In the genomic region with DNA sequence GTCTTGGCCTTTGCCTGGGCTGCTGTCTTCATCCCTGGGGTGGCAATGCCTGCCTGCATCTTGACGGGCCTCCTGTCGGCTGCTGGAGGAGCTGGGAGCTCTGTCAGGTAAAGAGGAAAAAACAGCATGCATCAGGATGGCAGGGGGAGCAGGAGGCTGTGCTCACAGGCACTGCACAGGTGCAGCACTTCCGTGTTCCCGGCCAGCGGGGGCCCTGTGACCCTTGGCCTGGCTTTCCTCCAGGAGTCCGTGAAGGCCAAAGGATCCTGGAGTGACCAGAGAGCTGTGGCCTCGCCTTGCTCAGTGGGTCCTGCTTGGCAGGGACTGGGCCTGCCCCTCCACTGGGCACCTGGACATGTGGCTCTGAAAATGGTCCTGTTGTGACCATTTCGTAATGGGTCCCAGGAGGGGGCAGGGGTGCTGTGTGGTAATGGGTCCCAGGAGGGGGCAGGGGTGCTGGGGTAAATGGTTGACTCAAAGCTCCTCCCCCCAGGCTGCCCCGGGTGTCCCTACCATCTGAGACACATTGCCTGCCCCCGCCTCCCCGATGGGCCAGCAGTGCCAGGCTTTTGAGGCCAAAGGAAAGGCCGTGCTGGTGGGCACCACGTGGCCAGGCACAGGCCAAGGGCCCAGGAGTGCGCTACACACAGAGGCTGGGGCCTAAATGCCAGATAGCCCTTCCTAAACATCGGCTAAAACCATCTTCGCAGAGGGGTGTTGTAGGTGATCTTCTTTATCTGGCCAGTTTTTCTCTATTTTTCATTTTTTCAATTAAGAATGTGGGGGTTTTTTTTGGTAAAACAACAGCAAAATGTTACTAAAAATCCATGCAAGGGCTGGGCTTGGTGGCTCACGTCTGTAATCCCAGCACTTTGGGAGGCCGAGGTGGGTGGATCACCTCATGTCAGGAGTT, we compare ENCODE assay signal across 10 cellular contexts. TPM values are rescaled to one million over a fixed set of nuclear protein-coding genes. Genes with fewer than 3 reads are reported as not detected.
DNase-seq lines count a peak whose midpoint lies in the region; ATAC-seq and TF ChIP-seq lines count a peak whose summit lies in the region.
"Had no signal": no experiment of that assay in that cellular context is flagged by ENCODE, and none has a peak within 500 bp of the region (broad histone marks: within the 10 kb centered on the region; RNA-seq: fewer than 3 reads in every experiment).

No MANE protein-coding gene starts in this region.

- no peak overlapping the region for H3K4me2 ChIP-seq in smooth muscle cell

- H3K4me3 ChIP-seq in smooth muscle cell (no peak overlapping the region), upper lobe of right lung (no peak overlapping the region)
- H3K4me3 ChIP-seq: heart right ventricle had no signal

- no peak for ATAC-seq in natural killer cell
- no peak for ATAC-seq in natural killer cell treated with Interleukin-12 subunit alpha and Interleukin-12 subunit beta and Interleukin-15 and Interleukin-18, amount 100 ng/mL, for 72 hours
- no peak for ATAC-seq in HG03135 (IDR thresholded peaks at IDR 0.05; ENCODE audit: unreplicated experiment)
- ATAC-seq in HG02870 (IDR thresholded peaks at IDR 0.05; ENCODE audit: unreplicated experiment) = no peak
- no peak for ATAC-seq in upper lobe of right lung

- no peaks in the 10 kb centered on the region for H3K27me3 ChIP-seq in smooth muscle cell (ENCODE audit: low read depth)
- H3K27me3 ChIP-seq in upper lobe of right lung = no peaks in the 10 kb centered on the region
- H3K27me3 ChIP-seq: heart right ventricle had no signal

- peaks cover 15 to 17% of the 10 kb centered on the region in 2 donors for H3K4me1 Mint-ChIP-seq in natural killer cell
- H3K4me1 Mint-ChIP-seq in natural killer cell treated with Interleukin-12 subunit alpha and Interleukin-12 subunit beta and Interleukin-15 and Interleukin-18, amount 100 ng/mL, for 72 hours (ENCODE audit: low read depth in 2 of 2) = peaks cover 8 to 10% of the 10 kb centered on the region in 2 donors
- peaks cover 32% of the 10 kb centered on the region for H3K4me1 Mint-ChIP-seq in brain
- H3K4me1 Mint-ChIP-seq in nephron progenitor cell = peaks cover 64% of the 10 kb centered on the region

- H3K4me1 ChIP-seq in smooth muscle cell (ENCODE audit: low read depth) (peaks cover 49% of the 10 kb centered on the region), upper lobe of right lung (peaks cover 41% of the 10 kb centered on the region)

- H3K36me3 ChIP-seq in smooth muscle cell (ENCODE audit: low read depth) = no peaks in the 10 kb centered on the region
- no peaks in the 10 kb centered on the region for H3K36me3 ChIP-seq in upper lobe of right lung
- H3K36me3 ChIP-seq: heart right ventricle had no signal

- TF ChIP-seq CTCF in natural killer cell (IDR thresholded peaks at IDR 0.05) = no peak
- no peak for TF ChIP-seq CTCF in brain (conservative IDR thresholded peaks at IDR 0.05)
- no peak for TF ChIP-seq CTCF in nephron progenitor cell (IDR thresholded peaks at IDR 0.05)
- no peak for TF ChIP-seq CTCF in smooth muscle cell (IDR thresholded peaks at IDR 0.05; ENCODE audit: borderline replicate concordance, insufficient read depth, poor library complexity, severe bottlenecking)
- TF ChIP-seq CTCF in upper lobe of right lung (IDR thresholded peaks at IDR 0.05) = no peak

- H3K4me3 Mint-ChIP-seq in natural killer cell (peak overlapping the region; percentile 17), brain (peak overlapping the region in 2 of 5 experiments; percentile 19 to 60), nephron progenitor cell (no peak overlapping the region)
- H3K4me3 Mint-ChIP-seq in natural killer cell treated with Interleukin-12 subunit alpha and Interleukin-12 subunit beta and Interleukin-15 and Interleukin-18, amount 100 ng/mL, for 72 hours = no peak overlapping the region

- H3K9me3 ChIP-seq in smooth muscle cell (replicated peaks; ENCODE audit: low read depth) (no peaks in the 10 kb centered on the region), upper lobe of right lung (no peaks in the 10 kb centered on the region)
- H3K9me3 ChIP-seq: heart right ventricle had no signal

- H3K9me3 Mint-ChIP-seq in natural killer cell (no peaks in the 10 kb centered on the region), brain (no peaks in the 10 kb centered on the region), nephron progenitor cell (no peaks in the 10 kb centered on the region)
- no peaks in the 10 kb centered on the region for H3K9me3 Mint-ChIP-seq in natural killer cell treated with Interleukin-12 subunit alpha and Interleukin-12 subunit beta and Interleukin-15 and Interleukin-18, amount 100 ng/mL, for 72 hours

- WGBS in smooth muscle cell (ENCODE audit: low lambda C conversion rate) = 85% methylated on average over 18 of the region's 18 CpGs

- H3K79me2 ChIP-seq in smooth muscle cell (ENCODE audit: low read depth) = peaks cover 9% of the 10 kb centered on the region

- no peak overlapping the region for H3K27ac Mint-ChIP-seq in natural killer cell
- peak overlapping the region in 1 of 2 donors; percentile 59 for H3K27ac Mint-ChIP-seq in natural killer cell treated with Interleukin-12 subunit alpha and Interleukin-12 subunit beta and Interleukin-15 and Interleukin-18, amount 100 ng/mL, for 72 hours
- peak overlapping the region; percentile 58 to 80 (median 67) for H3K27ac Mint-ChIP-seq in brain
- H3K27ac Mint-ChIP-seq in nephron progenitor cell = peak overlapping the region; percentile 22

- DNase-seq in natural killer cell (no peak), nephron progenitor cell (no peak), smooth muscle cell (lab: John Stamatoyannopoulos, UW; ENCODE audit: unreplicated experiment) (no peak), upper lobe of right lung (no peak)
- DNase-seq in natural killer cell treated with Interleukin-12 subunit alpha and Interleukin-12 subunit beta and Interleukin-15 and Interleukin-18, amount 100 ng/mL, for 72 hours (ENCODE audit: low spot score) = no peak
- DNase-seq: MM.1S had no signal

- intact Hi-C loops in natural killer cell (cut with micrococcal nuclease) = no loop called here
- intact Hi-C loops in upper lobe of right lung (cut with DNase I) = no loop called here

- H3F3A ChIP-seq in smooth muscle cell (ENCODE audit: low read depth) = peaks cover 13% of the 10 kb centered on the region

- peaks cover 8% of the 10 kb centered on the region for H4K20me1 ChIP-seq in smooth muscle cell (ENCODE audit: low read depth)

- H3K27ac ChIP-seq in smooth muscle cell (ENCODE audit: low read depth) (no peak overlapping the region), upper lobe of right lung (no peak overlapping the region)

- H3K27me3 Mint-ChIP-seq in natural killer cell (ENCODE audit: low read depth in 2 of 2) (no peaks in the 10 kb centered on the region), brain (no peaks in the 10 kb centered on the region), nephron progenitor cell (ENCODE audit: low read depth, poor library complexity) (no peaks in the 10 kb centered on the region)
- no peaks in the 10 kb centered on the region for H3K27me3 Mint-ChIP-seq in natural killer cell treated with Interleukin-12 subunit alpha and Interleukin-12 subunit beta and Interleukin-15 and Interleukin-18, amount 100 ng/mL, for 72 hours

- H3K36me3 Mint-ChIP-seq in natural killer cell = no peaks in the 10 kb centered on the region
- H3K36me3 Mint-ChIP-seq in natural killer cell treated with Interleukin-12 subunit alpha and Interleukin-12 subunit beta and Interleukin-15 and Interleukin-18, amount 100 ng/mL, for 72 hours = no peaks in the 10 kb centered on the region
- H3K36me3 Mint-ChIP-seq in brain = no peaks in the 10 kb centered on the region
- H3K36me3 Mint-ChIP-seq in nephron progenitor cell (ENCODE audit: low read depth) = no peaks in the 10 kb centered on the region

- no peak overlapping the region for H3K9ac ChIP-seq in smooth muscle cell (ENCODE audit: low read depth)

- H2AFZ ChIP-seq in smooth muscle cell (ENCODE audit: low read depth) = no peak overlapping the region

RNA-seq across cellular contexts. Expression of a gene that starts 4.0 kb away (rescaled TPM):
- total RNA-seq in natural killer cell (10 to 100 TPM; 53.8 to 56.2 (median 54.0) TPM), smooth muscle cell (46.6 and 49.4 TPM in 2 replicates), upper lobe of right lung (432 TPM)
- 100 to 1,000 TPM; 195 to 451 TPM for total RNA-seq in natural killer cell treated with Interleukin-12 subunit alpha and Interleukin-12 subunit beta and Interleukin-15 and Interleukin-18, amount 100 ng/mL, for 72 hours
- polyA plus RNA-seq in brain (ENCODE audit: insufficient read depth, low read depth, low replicate concordance) (170 TPM), smooth muscle cell (48.4 and 49.3 TPM in 2 replicates)

RNA-seq across cellular contexts. Expression of a gene that starts 36.4 kb away (rescaled TPM):
- 100 to 1,000 TPM; 122 to 144 (median 136) TPM for total RNA-seq in natural killer cell
- 100 to 1,000 TPM; 125 to 196 TPM for total RNA-seq in natural killer cell treated with Interleukin-12 subunit alpha and Interleukin-12 subunit beta and Interleukin-15 and Interleukin-18, amount 100 ng/mL, for 72 hours
- 110 TPM for polyA plus RNA-seq in brain (ENCODE audit: insufficient read depth, low read depth, low replicate concordance)
- total RNA-seq in smooth muscle cell = 30.7 and 49.4 TPM in 2 replicates
- 125 and 141 TPM in 2 replicates for polyA plus RNA-seq in smooth muscle cell
- 82.4 TPM for total RNA-seq in upper lobe of right lung

RNA-seq across cellular contexts. Expression of a gene that starts 50.3 kb away (rescaled TPM):
- 10 to 100 TPM; 78.9 to 87.6 (median 85.3) TPM for total RNA-seq in natural killer cell
- 100 to 1,000 TPM; 112 to 114 TPM for total RNA-seq in natural killer cell treated with Interleukin-12 subunit alpha and Interleukin-12 subunit beta and Interleukin-15 and Interleukin-18, amount 100 ng/mL, for 72 hours
- polyA plus RNA-seq in brain (ENCODE audit: insufficient read depth, low read depth, low replicate concordance) = 231 TPM
- total RNA-seq in smooth muscle cell = 72.0 and 93.7 TPM in 2 replicates
- polyA plus RNA-seq in smooth muscle cell = 134 and 143 TPM in 2 replicates
- total RNA-seq in upper lobe of right lung = 78.0 TPM

RNA-seq across cellular contexts. Expression of a gene that starts 50.4 kb away (rescaled TPM):
- 10 to 100 TPM; 22.7 to 26.7 (median 23.2) TPM for total RNA-seq in natural killer cell
- total RNA-seq in natural killer cell treated with Interleukin-12 subunit alpha and Interleukin-12 subunit beta and Interleukin-15 and Interleukin-18, amount 100 ng/mL, for 72 hours = 10 to 100 TPM; 18.2 to 23.1 TPM
- polyA plus RNA-seq in brain (ENCODE audit: insufficient read depth, low read depth, low replicate concordance) = 45.0 TPM
- 20.3 and 27.1 TPM in 2 replicates for total RNA-seq in smooth muscle cell
- 54.9 and 58.8 TPM in 2 replicates for polyA plus RNA-seq in smooth muscle cell
- 38.5 TPM for total RNA-seq in upper lobe of right lung

Comparison
In these comparisons a context has a peak if more than half of its experiments do, and no peak if none do; other contexts are left out.
1. H3K27ac Mint-ChIP-seq: peak in brain (5 of 5) and nephron progenitor cell (single experiment); none in natural killer cell (0 of 2).